Comparison of ENCODE assay signal across 8 cellular contexts in genomic region chrX:30713061-30713525, GRCh38. TPM values are rescaled to one million over a fixed set of nuclear protein-coding genes. Genes with fewer than 3 reads are reported as not detected.
A peak's percentile ranks its signal among the peaks of the same experiment; 100 is the strongest.
DNase-seq lines count a peak whose midpoint lies in the region; ATAC-seq and TF ChIP-seq lines count a peak whose summit lies in the region.

No MANE protein-coding gene starts in this region.

- H3K4me3 ChIP-seq in fibroblast of lung (replicated peaks in 1 of 4; ENCODE audit: control extremely low read depth in 1 of 4, insufficient read depth in 1 of 4, low read depth in 3 of 4, low read length in 4 of 4): no peak overlapping the region
- H3K4me3 ChIP-seq in ovary: no peak overlapping the region

- no peaks in the 10 kb centered on the region for H3K9me3 ChIP-seq in fibroblast of lung (ENCODE audit: control insufficient read depth, insufficient read depth, low read depth, low read length)
- H3K9me3 ChIP-seq in ovary: no peaks in the 10 kb centered on the region

- H3K36me3 Mint-ChIP-seq in activated CD8-positive, alpha-beta memory T cell treated with anti-CD3 and anti-CD28 coated beads, Interleukin-2, amount 10 ng/mL, durations not matched to agents 7 days and 5 days: peaks cover 28% of the 10 kb centered on the region

- CTCF ChIA-PET in activated CD8-positive, alpha-beta memory T cell treated with anti-CD3 and anti-CD28 coated beads, Interleukin-2, amount 10 ng/mL, durations not matched to agents 7 days and 5 days (lab: Charles Lee): no interaction called here

- DNase-seq in COLO829 (ENCODE audit: low spot score) (peak; percentile 57), NCI-H526 treated with DMSO at 0.1 percent for 48 hours (lab: John Stamatoyannopoulos, UW) (peak; percentile 14), fibroblast of lung (ENCODE audit: low read depth in 2 of 2) (peak; percentile 49 to 81), ovary (peak in 3 of 5 donors; percentile 14 to 25 (median 23)), middle frontal gyrus (ENCODE audit: extremely low spot score, low spot score) (no peak)
- peak; percentile 60 for DNase-seq in activated CD8-positive, alpha-beta memory T cell treated with anti-CD3 and anti-CD28 coated beads, Interleukin-2, amount 10 ng/mL, durations not matched to agents 7 days and 5 days

- H3K4me2 ChIP-seq in fibroblast of lung (ENCODE audit: extremely low read depth, insufficient read depth, low read length): no peak overlapping the region

- no peak for TF ChIP-seq EP300 in ovary (IDR thresholded peaks at IDR 0.05)

- H3K4me1 Mint-ChIP-seq in activated CD8-positive, alpha-beta memory T cell treated with anti-CD3 and anti-CD28 coated beads, Interleukin-2, amount 10 ng/mL, durations not matched to agents 7 days and 5 days: peaks cover 36% of the 10 kb centered on the region

- H3K27me3 ChIP-seq in fibroblast of lung (ENCODE audit: control insufficient read depth, insufficient read depth, low read length) (no peaks in the 10 kb centered on the region), ovary (no peaks in the 10 kb centered on the region)

- ATAC-seq in GM19043 (IDR thresholded peaks at IDR 0.05; ENCODE audit: low read depth, unreplicated experiment) (peak; percentile 92), HG03108 (IDR thresholded peaks at IDR 0.05; ENCODE audit: unreplicated experiment) (peak; percentile 90)
- peak; percentile 89 for ATAC-seq in activated CD8-positive, alpha-beta memory T cell treated with anti-CD3 and anti-CD28 coated beads, Interleukin-2, amount 10 ng/mL, durations not matched to agents 7 days and 5 days

- H3K9ac ChIP-seq in fibroblast of lung (ENCODE audit: insufficient read depth, low read length): no peak overlapping the region

- no peaks in the 10 kb centered on the region for H3K79me2 ChIP-seq in fibroblast of lung (ENCODE audit: control insufficient read depth, insufficient read depth, low read length)

- H4K20me1 ChIP-seq in fibroblast of lung (ENCODE audit: control insufficient read depth, extremely low read depth, insufficient read depth, low read length): no peaks in the 10 kb centered on the region

- H3K36me3 ChIP-seq in fibroblast of lung (ENCODE audit: control insufficient read depth, insufficient read depth, low read length): no peaks in the 10 kb centered on the region
- no peaks in the 10 kb centered on the region for H3K36me3 ChIP-seq in ovary

- H3K27me3 Mint-ChIP-seq in activated CD8-positive, alpha-beta memory T cell treated with anti-CD3 and anti-CD28 coated beads, Interleukin-2, amount 10 ng/mL, durations not matched to agents 7 days and 5 days: no peaks in the 10 kb centered on the region

- intact Hi-C loops in ovary (cut with DNase I): no loop called here

- TF ChIP-seq POLR2A in ovary (IDR thresholded peaks at IDR 0.05): no peak

- 47 to 51% (median 49%) methylated on average over 5 of the region's 5 CpGs for WGBS in ovary, 3 donors

- peak overlapping the region; percentile 81 for H3K27ac Mint-ChIP-seq in activated CD8-positive, alpha-beta memory T cell treated with anti-CD3 and anti-CD28 coated beads, Interleukin-2, amount 10 ng/mL, durations not matched to agents 7 days and 5 days

- TF ChIP-seq CTCF in fibroblast of lung (conservative IDR thresholded peaks at IDR 0.05 in 1 of 2, IDR thresholded peaks at IDR 0.05 in 1 of 2; ENCODE audit: low read depth in 1 of 2, low read length in 2 of 2) (peak; percentile 71 to 72), ovary (IDR thresholded peaks at IDR 0.05) (no peak)

- H3K27ac ChIP-seq in fibroblast of lung (ENCODE audit: insufficient read depth, low read length) (no peak overlapping the region), ovary (no peak overlapping the region)

- H3K4me3 Mint-ChIP-seq in activated CD8-positive, alpha-beta memory T cell treated with anti-CD3 and anti-CD28 coated beads, Interleukin-2, amount 10 ng/mL, durations not matched to agents 7 days and 5 days: peak overlapping the region; percentile 21

- H3K9me3 Mint-ChIP-seq in activated CD8-positive, alpha-beta memory T cell treated with anti-CD3 and anti-CD28 coated beads, Interleukin-2, amount 10 ng/mL, durations not matched to agents 7 days and 5 days (ENCODE audit: low read depth): no peaks in the 10 kb centered on the region

- H3K4me1 ChIP-seq in fibroblast of lung (ENCODE audit: control insufficient read depth, extremely low read depth, insufficient read depth, low read length) (no peaks in the 10 kb centered on the region), ovary (ENCODE audit: insufficient read depth) (no peaks in the 10 kb centered on the region)

- no peak overlapping the region for H2AFZ ChIP-seq in fibroblast of lung (ENCODE audit: low read length)

RNA-seq across cellular contexts. Expression of gene GK, which starts 59.9 kb away (rescaled TPM):
- total RNA-seq in activated CD8-positive, alpha-beta memory T cell treated with anti-CD3 and anti-CD28 coated beads, Interleukin-2, amount 10 ng/mL, durations not matched to agents 7 days and 5 days: 10 to 100 TPM; 19.6 to 30.3 TPM
- 16.2 and 44.4 TPM in 2 replicates for total RNA-seq in fibroblast of lung
- polyA plus RNA-seq in fibroblast of lung: 11.9 and 33.3 TPM in 2 replicates
- polyA plus RNA-seq in fibroblast of lung (2012): 8.6 and 27.4 TPM in 2 replicates
- 0.75 and 11.6 TPM in 2 replicates for polyA minus RNA-seq in fibroblast of lung (ENCODE audit: low replicate concordance)
- 1 to 10 TPM; 4.4 to 6.7 (median 5.5) TPM for total RNA-seq in ovary
- polyA plus RNA-seq in ovary: 1 to 10 TPM; 2.1 to 5.3 TPM

Comparison
In these comparisons a context has a peak if more than half of its experiments do, and no peak if none do; other contexts are left out.
1. CTCF ChIP-seq: peak in fibroblast of lung (2 of 2); none in ovary (0 of 3).
2. Peak in every context shown above with its lines, with median percentiles within 50 percentile points of each other: ATAC-seq.